ENCODE assay signal across 5 cellular contexts in the genomic region with DNA sequence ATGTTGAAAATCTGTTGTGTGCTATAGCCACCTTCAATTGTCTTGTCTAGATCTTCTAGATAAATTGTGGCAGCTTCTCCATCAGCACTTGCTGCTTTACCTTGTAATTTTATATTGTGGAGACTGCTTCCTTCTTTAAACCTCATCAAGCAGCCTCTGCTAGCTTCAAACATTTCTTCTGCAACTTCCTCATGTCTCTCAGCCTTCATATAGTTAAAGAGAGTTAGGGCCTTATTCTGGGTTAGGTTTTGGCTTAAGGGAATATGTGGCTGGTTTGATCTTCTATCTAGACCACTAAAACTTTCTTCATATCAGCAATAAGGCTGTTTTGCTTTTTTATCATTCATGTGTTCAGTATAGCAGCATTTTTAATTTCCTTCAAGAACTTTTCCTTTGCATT.
"Had no signal": no experiment of that assay in that cellular context is flagged by ENCODE, and none has a peak within 500 bp of the region (broad histone marks: within the 10 kb centered on the region; RNA-seq: fewer than 3 reads in every experiment).

No MANE protein-coding gene starts in this region.

- H3K4me3 ChIP-seq: GM23338 had no signal

- DNase-seq: H9, HCEC 1CT, IMR-90, KG1 had no signal

- ATAC-seq: GM23338 had no signal
